1 cellular context compared by ENCODE assay signal in the genomic region with DNA sequence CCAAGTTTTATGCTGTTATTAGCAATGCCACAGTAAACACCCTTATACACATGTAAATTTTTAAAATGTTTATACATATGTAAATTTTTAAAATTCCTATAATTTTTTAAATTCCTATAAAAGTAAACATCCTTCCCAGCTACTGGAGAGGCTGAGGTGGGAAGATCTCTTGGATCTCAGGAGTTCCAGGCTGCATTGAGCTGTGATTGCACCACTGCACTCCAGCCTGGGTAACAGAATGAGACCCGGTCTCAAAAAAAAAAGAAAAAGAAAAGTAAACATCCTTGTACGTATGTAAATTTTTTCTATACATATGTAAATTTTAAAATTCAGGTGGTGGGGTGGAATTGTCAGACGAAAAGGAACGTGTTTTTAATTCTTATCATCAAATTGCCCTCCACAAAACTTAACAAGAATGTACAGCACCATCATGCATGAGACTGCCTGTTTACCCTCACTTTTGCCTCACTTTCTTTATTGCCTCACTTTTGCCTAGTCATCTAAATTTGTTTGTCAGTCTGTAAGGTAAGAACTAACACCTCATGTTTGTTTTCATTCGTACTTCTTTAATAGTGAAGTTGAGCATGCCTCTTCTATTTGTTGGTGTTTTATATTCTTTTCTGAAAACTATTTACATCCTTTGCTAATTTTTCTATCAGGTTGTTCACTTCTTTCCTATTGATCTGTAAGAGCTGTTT.
TF ChIP-seq lines count a peak whose summit lies in the region.

No MANE protein-coding gene starts in this region.

TF ChIP-seq in K562, 482 proteins besides CTCF, POLR2A, EP300 and RAD21:
- TF ChIP-seq C11orf30 (IDR thresholded peaks at IDR 0.05; ENCODE audit: low read depth) (peak; percentile 57; the same call in 1 of the 2 replicates), ZNF316 (IDR thresholded peaks at IDR 0.05) (peak; percentile 75), MAFF (IDR thresholded peaks at IDR 0.05; ENCODE audit: low read length) (peak; percentile 21; the same call in 1 of the 2 replicates), MAFK (IDR thresholded peaks at IDR 0.05; ENCODE audit: low read length) (peak; percentile 41; the same call in 1 of the 2 replicates), MAFG (tag; conservative IDR thresholded peaks at IDR 0.05) (0 out of 2 replicates have a peak, but pooled peaks have one; percentile 36)
- TF ChIP-seq, protein P1, sequence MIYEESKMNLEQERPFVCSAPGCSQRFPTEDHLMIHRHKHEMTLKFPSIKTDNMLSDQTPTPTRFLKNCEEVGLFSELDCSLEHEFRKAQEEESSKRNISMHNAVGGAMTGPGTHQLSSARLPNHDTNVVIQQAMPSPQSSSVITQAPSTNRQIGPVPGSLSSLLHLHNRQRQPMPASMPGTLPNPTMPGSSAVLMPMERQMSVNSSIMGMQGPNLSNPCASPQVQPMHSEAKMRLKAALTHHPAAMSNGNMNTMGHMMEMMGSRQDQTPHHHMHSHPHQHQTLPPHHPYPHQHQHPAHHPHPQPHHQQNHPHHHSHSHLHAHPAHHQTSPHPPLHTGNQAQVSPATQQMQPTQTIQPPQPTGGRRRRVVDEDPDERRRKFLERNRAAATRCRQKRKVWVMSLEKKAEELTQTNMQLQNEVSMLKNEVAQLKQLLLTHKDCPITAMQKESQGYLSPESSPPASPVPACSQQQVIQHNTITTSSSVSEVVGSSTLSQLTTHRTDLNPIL (CRISPR knock-in tag; IDR thresholded peaks at IDR 0.05), result no peak
